In genomic region chr15:45200799-45201556, GRCh38 we compare ENCODE assay signal across 8 cellular contexts. TPM values are rescaled to one million over a fixed set of nuclear protein-coding genes. Genes with fewer than 3 reads are reported as not detected.
DNase-seq lines count a peak whose midpoint lies in the region; ATAC-seq and TF ChIP-seq lines count a peak whose summit lies in the region.

No MANE protein-coding gene starts in this region.

- peak; percentile 17 for ATAC-seq in GM19351 (IDR thresholded peaks at IDR 0.05; ENCODE audit: unreplicated experiment)

- no TSS peak for BruUV-seq in A673 (replicated peaks; lab: Mats Ljungman, UMichigan)

- peak overlapping the region; percentile 34 for H2BK15ac ChIP-seq in neuronal stem cell (ENCODE audit: low read length)

- no peak overlapping the region for H2BK12ac ChIP-seq in neuronal stem cell (ENCODE audit: low read length)

- POLR2A ChIA-PET in A673 (lab: Charles Lee; ENCODE audit: low non-redundant PET) = interaction anchor here (0.8 kb wide), 1 partner anchor 201 kb away, joined by 3 read pairs; a partner anchor contains a TSS

- no peak for TF ChIP-seq CTCF in A673 (conservative IDR thresholded peaks at IDR 0.05; ENCODE audit: low read depth, low read length)
- TF ChIP-seq CTCF in LNCaP clone FGC (IDR thresholded peaks at IDR 0.05; ENCODE audit: control insufficient read depth, extremely low read depth, insufficient read depth) = no peak

- H4K91ac ChIP-seq in neuronal stem cell (ENCODE audit: low read depth, low read length, poor library complexity) = no peak overlapping the region

- H4K8ac ChIP-seq in neuronal stem cell (ENCODE audit: low read depth, low read length) = peak overlapping the region; percentile 73

- H3K27me3 ChIP-seq in A673 (replicated peaks; ENCODE audit: insufficient read depth, low read depth, low read length, poor library complexity) (no peaks in the 10 kb centered on the region), neuronal stem cell (ENCODE audit: control insufficient read depth in 3 of 3, insufficient read depth in 3 of 3, low read depth in 1 of 3, low read length in 3 of 3) (no peaks in the 10 kb centered on the region)

- no peak overlapping the region for H2AK5ac ChIP-seq in neuronal stem cell (ENCODE audit: low read depth, low read length)

- intact Hi-C loops in A673 (cut with micrococcal nuclease; ENCODE audit: unreplicated experiment) = loop anchor here (1.0 to 5.0 kb wide), 2 partner anchors 38 to 256 kb away; no protein-coding TSS in a partner anchor

- CTCF ChIA-PET in A673 (lab: Charles Lee) = interaction anchor here (1.0 kb wide), 1 partner anchor 38 kb away, joined by 5 read pairs; no protein-coding TSS in a partner anchor

- H2BK5ac ChIP-seq in neuronal stem cell (ENCODE audit: low read length) = peak overlapping the region; percentile 46

- H3K4me1 ChIP-seq in A673 (ENCODE audit: insufficient read depth, low read length, poor library complexity, severe bottlenecking) = peaks cover 5% of the 10 kb centered on the region
- H3K4me1 ChIP-seq in neuronal stem cell (ENCODE audit: control insufficient read depth in 2 of 2, insufficient read depth in 1 of 2, low read depth in 1 of 2, low read length in 2 of 2) = peaks cover 0 to 3% of the 10 kb centered on the region in 2 donors

- H3K4me3 ChIP-seq in A673 (ENCODE audit: low read depth, low read length, poor library complexity, severe bottlenecking) (peak overlapping the region; percentile 72), LNCaP clone FGC (ENCODE audit: low read depth, low read length) (peak overlapping the region; percentile 85), neuronal stem cell (ENCODE audit: low read length in 2 of 2) (peak overlapping the region; percentile 68 to 98)

- no CpG with 5 or more reads among the region's 34 CpGs for WGBS in neuronal stem cell (ENCODE audit: extremely low coverage in 2 of 2, insufficient read length in 2 of 2, insufficient replicate concordance in 1 of 2), 2 donors

- no peaks in the 10 kb centered on the region for H3K79me1 ChIP-seq in neuronal stem cell (ENCODE audit: low read depth, low read length)

- H3K36me3 ChIP-seq in A673 (ENCODE audit: insufficient read depth, low read length, poor library complexity, severe bottlenecking) (no peaks in the 10 kb centered on the region), neuronal stem cell (replicated peaks in 1 of 2; ENCODE audit: control insufficient read depth in 2 of 2, insufficient read depth in 2 of 2, low read length in 2 of 2) (no peaks in the 10 kb centered on the region)

- DNase-seq in A673 (ENCODE audit: low spot score) (peak; percentile 87), LNCaP clone FGC (ENCODE audit: low read depth) (peak; percentile 77), SHP77 treated with DMSO at 0.1 percent for 48 hours (lab: John Stamatoyannopoulos, UW) (peak; percentile 78), foreskin melanocyte (peak; percentile 84), neuronal stem cell (ENCODE audit: low spot score) (peak; percentile 82), substantia nigra (lab: John Stamatoyannopoulos, UW) (peak; percentile 49 to 91 (median 81))
- peak; percentile 91 for DNase-seq in activated effector memory CD4-positive, alpha-beta T cell treated with anti-CD3 and anti-CD28 coated beads, Interleukin-2, amount 50 U/mL, for 16 hours

- H3K23ac ChIP-seq in neuronal stem cell (ENCODE audit: low read depth, low read length, poor library complexity) = peak overlapping the region; percentile 5

- H3K4ac ChIP-seq in neuronal stem cell (ENCODE audit: low read length) = no peak overlapping the region

- H2BK120ac ChIP-seq in neuronal stem cell (ENCODE audit: low read depth, low read length) = no peak overlapping the region

- H3K18ac ChIP-seq in neuronal stem cell (ENCODE audit: low read length) = peak overlapping the region; percentile 91

- peak overlapping the region; percentile 72 for H3K4me2 ChIP-seq in neuronal stem cell (ENCODE audit: insufficient read depth, low read length, poor library complexity, severe bottlenecking)

- peak overlapping the region; percentile 91 for H2AFZ ChIP-seq in neuronal stem cell (ENCODE audit: low read length)

- peak overlapping the region; percentile 85 for H3K9ac ChIP-seq in neuronal stem cell (ENCODE audit: low read depth, low read length, poor library complexity)

- no peak overlapping the region for H3K14ac ChIP-seq in neuronal stem cell (ENCODE audit: low read length)

- H3K27ac ChIP-seq in A673 (ENCODE audit: low read depth, low read length, poor library complexity, severe bottlenecking) (peak overlapping the region; percentile 92), neuronal stem cell (replicated peaks; ENCODE audit: low read length) (peak overlapping the region; percentile 83), substantia nigra (ENCODE audit: low read depth, low read length, poor library complexity, severe bottlenecking) (peak overlapping the region; percentile 99)

- H3K9me3 ChIP-seq in A673 (ENCODE audit: low read depth, low read length, poor library complexity, severe bottlenecking) = no peaks in the 10 kb centered on the region
- no peaks in the 10 kb centered on the region for H3K9me3 ChIP-seq in neuronal stem cell (replicated peaks in 1 of 2; ENCODE audit: control insufficient read depth in 2 of 2, insufficient read depth in 1 of 2, low read depth in 1 of 2, low read length in 2 of 2)

RNA-seq across cellular contexts. Expression of gene SHF, which starts 13.2 kb away (rescaled TPM):
- 42.9 and 43.2 TPM in 2 replicates for total RNA-seq in A673 (2021)
- 31.0 TPM for polyA plus RNA-seq in neuronal stem cell (2013, experiment 1 of 2)
- 29.9 TPM for polyA plus RNA-seq in neuronal stem cell (2013, experiment 2 of 2)

RNA-seq across cellular contexts. Expression of gene SLC28A2, which starts 51.1 kb away (rescaled TPM):
- not detected in 2 replicates for total RNA-seq in A673 (2021)
- polyA plus RNA-seq in neuronal stem cell (2013, experiment 1 of 2) = not detected
- not detected for polyA plus RNA-seq in neuronal stem cell (2013, experiment 2 of 2)

Comparison
In these comparisons a context has a peak if more than half of its experiments do, and no peak if none do; other contexts are left out.
1. Peak in every context shown above with its lines: DNase-seq, ATAC-seq, H3K4me3 ChIP-seq and H3K27ac ChIP-seq.